In genomic region chr3:35524851-35525250, GRCh38 we compare ENCODE assay signal across 1 cellular context.
TF ChIP-seq lines count a peak whose summit lies in the region.

No MANE protein-coding gene starts in this region.

TF ChIP-seq in GM23338, 12 proteins besides CTCF, POLR2A, EP300 and RAD21 (continued from another document):
- TF ChIP-seq, protein P1, sequence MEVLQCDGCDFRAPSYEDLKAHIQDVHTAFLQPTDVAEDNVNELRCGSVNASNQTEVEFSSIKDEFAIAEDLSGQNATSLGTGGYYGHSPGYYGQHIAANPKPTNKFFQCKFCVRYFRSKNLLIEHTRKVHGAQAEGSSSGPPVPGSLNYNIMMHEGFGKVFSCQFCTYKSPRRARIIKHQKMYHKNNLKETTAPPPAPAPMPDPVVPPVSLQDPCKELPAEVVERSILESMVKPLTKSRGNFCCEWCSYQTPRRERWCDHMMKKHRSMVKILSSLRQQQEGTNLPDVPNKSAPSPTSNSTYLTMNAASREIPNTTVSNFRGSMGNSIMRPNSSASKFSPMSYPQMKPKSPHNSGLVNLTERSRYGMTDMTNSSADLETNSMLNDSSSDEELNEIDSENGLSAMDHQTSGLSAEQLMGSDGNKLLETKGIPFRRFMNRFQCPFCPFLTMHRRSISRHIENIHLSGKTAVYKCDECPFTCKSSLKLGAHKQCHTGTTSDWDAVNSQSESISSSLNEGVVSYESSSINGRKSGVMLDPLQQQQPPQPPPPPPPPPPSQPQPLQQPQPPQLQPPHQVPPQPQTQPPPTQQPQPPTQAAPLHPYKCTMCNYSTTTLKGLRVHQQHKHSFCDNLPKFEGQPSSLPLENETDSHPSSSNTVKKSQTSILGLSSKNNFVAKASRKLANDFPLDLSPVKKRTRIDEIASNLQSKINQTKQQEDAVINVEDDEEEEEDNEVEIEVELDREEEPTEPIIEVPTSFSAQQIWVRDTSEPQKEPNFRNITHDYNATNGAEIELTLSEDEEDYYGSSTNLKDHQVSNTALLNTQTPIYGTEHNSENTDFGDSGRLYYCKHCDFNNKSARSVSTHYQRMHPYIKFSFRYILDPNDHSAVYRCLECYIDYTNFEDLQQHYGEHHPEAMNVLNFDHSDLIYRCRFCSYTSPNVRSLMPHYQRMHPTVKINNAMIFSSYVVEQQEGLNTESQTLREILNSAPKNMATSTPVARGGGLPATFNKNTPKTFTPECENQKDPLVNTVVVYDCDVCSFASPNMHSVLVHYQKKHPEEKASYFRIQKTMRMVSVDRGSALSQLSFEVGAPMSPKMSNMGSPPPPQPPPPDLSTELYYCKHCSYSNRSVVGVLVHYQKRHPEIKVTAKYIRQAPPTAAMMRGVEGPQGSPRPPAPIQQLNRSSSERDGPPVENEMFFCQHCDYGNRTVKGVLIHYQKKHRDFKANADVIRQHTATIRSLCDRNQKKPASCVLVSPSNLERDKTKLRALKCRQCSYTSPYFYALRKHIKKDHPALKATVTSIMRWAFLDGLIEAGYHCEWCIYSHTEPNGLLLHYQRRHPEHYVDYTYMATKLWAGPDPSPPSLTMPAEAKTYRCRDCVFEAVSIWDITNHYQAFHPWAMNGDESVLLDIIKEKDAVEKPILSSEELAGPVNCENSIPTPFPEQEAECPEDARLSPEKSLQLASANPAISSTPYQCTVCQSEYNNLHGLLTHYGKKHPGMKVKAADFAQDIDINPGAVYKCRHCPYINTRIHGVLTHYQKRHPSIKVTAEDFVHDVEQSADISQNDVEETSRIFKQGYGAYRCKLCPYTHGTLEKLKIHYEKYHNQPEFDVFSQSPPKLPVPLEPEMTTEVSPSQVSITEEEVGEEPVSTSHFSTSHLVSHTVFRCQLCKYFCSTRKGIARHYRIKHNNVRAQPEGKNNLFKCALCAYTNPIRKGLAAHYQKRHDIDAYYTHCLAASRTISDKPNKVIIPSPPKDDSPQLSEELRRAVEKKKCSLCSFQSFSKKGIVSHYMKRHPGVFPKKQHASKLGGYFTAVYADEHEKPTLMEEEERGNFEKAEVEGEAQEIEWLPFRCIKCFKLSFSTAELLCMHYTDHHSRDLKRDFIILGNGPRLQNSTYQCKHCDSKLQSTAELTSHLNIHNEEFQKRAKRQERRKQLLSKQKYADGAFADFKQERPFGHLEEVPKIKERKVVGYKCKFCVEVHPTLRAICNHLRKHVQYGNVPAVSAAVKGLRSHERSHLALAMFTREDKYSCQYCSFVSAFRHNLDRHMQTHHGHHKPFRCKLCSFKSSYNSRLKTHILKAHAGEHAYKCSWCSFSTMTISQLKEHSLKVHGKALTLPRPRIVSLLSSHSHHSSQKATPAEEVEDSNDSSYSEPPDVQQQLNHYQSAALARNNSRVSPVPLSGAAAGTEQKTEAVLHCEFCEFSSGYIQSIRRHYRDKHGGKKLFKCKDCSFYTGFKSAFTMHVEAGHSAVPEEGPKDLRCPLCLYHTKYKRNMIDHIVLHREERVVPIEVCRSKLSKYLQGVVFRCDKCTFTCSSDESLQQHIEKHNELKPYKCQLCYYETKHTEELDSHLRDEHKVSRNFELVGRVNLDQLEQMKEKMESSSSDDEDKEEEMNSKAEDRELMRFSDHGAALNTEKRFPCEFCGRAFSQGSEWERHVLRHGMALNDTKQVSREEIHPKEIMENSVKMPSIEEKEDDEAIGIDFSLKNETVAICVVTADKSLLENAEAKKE (CRISPR knock-in tag; IDR thresholded peaks at IDR 0.05), result no peak
- no peak for TF ChIP-seq CREB1 (CRISPR knock-in tag; IDR thresholded peaks at IDR 0.05; ENCODE audit: low read depth)
- no peak for TF ChIP-seq EZH2 (IDR thresholded peaks at IDR 0.05; ENCODE audit: low read depth, unreplicated experiment)
- no peak for TF ChIP-seq JUNB (IDR thresholded peaks at IDR 0.05; ENCODE audit: unreplicated experiment)
- TF ChIP-seq STAT1 (IDR thresholded peaks at IDR 0.05; ENCODE audit: unreplicated experiment), result no peak
